ENCODE assay signal across 8 cellular contexts in genomic region chr6:154805288-154805911, GRCh38.
DNase-seq lines count a peak whose midpoint lies in the region; ATAC-seq and TF ChIP-seq lines count a peak whose summit lies in the region.

No MANE protein-coding gene starts in this region.

- peak; percentile 56 for DNase-seq in AG20443 (ENCODE audit: low spot score)
- DNase-seq in NCI-H524 treated with DMSO at 0.1 percent for 48 hours (lab: John Stamatoyannopoulos, UW) = peak; percentile 22
- DNase-seq in chondrocyte (ENCODE audit: low spot score) = no peak
- peak; percentile 41 for DNase-seq in midbrain (lab: John Stamatoyannopoulos, UW)
- DNase-seq in GM19238 (ENCODE audit: insufficient read length, low spot score) = no peak

- no peaks in the 10 kb centered on the region for H3K9me3 Mint-ChIP-seq in chondrocyte (ENCODE audit: low read depth)

- peaks cover 15% of the 10 kb centered on the region for H3K36me3 Mint-ChIP-seq in chondrocyte (ENCODE audit: low read depth)

- ATAC-seq in GM18861 (IDR thresholded peaks at IDR 0.05; ENCODE audit: unreplicated experiment) (peak; percentile 51), GM21723 (IDR thresholded peaks at IDR 0.05; ENCODE audit: unreplicated experiment) (no peak), GM19023 (IDR thresholded peaks at IDR 0.05; ENCODE audit: unreplicated experiment) (no peak)

- H3K27me3 Mint-ChIP-seq in chondrocyte (ENCODE audit: low read depth) = no peaks in the 10 kb centered on the region

- peak; percentile 89 for TF ChIP-seq CTCF in chondrocyte (IDR thresholded peaks at IDR 0.05)

- peak overlapping the region; percentile 13 for H3K27ac Mint-ChIP-seq in chondrocyte (ENCODE audit: unreplicated experiment)

- no peak overlapping the region for H3K4me3 Mint-ChIP-seq in chondrocyte (ENCODE audit: unreplicated experiment)

- peaks cover 15% of the 10 kb centered on the region for H3K4me1 Mint-ChIP-seq in chondrocyte (ENCODE audit: low read depth)

Comparison
In these comparisons a context has a peak if more than half of its experiments do, and no peak if none do; other contexts are left out.
1. DNase-seq: peak in AG20443 (single experiment), NCI-H524 treated with DMSO at 0.1 percent for 48 hours (single experiment) and midbrain (single experiment); none in chondrocyte (single experiment) and GM19238 (single experiment).